In the genomic region with DNA sequence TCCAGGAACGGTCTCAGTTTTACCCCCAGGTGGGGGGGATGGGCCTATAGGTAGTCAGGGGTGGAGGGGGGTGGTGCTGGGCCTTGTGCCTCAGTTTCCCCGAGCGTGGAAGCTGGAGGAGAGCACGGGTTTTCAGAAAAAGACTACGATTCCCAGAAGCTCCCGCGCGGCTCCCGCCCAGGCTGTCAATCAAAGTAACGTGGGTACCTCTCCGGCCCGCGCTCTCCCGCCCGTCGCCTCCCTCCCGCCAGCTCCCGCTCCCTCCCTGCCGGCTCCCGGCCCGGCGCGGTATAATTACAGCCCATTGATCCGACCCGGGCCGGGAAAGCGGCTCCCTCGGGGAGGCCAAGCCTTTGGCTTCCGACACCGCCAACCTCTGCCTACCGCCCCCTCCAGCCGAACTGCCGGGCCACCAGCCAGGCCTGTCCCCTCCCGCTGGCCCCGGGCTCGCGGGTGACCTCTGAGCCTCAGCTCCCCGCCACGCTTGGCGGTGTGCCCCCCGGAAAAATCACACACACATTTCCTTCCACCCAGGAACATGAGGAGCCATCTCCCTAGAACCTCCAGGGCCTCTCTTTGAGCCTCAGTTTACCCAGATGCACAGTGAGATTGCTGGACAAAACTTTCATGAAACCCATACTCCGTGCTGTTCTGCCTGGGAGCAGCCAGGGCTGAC, we compare ENCODE assay signal across 8 cellular contexts. TPM values are rescaled to one million over a fixed set of nuclear protein-coding genes. Genes with fewer than 3 reads are reported as not detected.
A peak's percentile ranks its signal among the peaks of the same experiment; 100 is the strongest.
DNase-seq lines count a peak whose midpoint lies in the region; ATAC-seq, FAIRE-seq and TF ChIP-seq lines count a peak whose summit lies in the region.

No MANE protein-coding gene starts in this region.

- under 1% methylated on average over 22 of the region's 42 CpGs for WGBS in HepG2 (ENCODE audit: low lambda C conversion rate)

- intact Hi-C loops in dendritic cell treated with granulocyte-macrophage colony-stimulating factor and Interleukin-4, amounts not matched to agents 40 ng/mL and 50 ng/mL, for 4 days (cut with micrococcal nuclease): loop anchor here (5.0 kb wide), 1 partner anchor 59 kb away; a partner anchor contains a TSS
- intact Hi-C loops in HepG2 (cut with micrococcal nuclease; ENCODE audit: unreplicated experiment): no loop called here

- H2AFZ ChIP-seq in HepG2 (ENCODE audit: low read length): peak overlapping the region; percentile 82

- CTCF ChIA-PET in HepG2 (lab: Yijun Ruan, JAX; ENCODE audit: low intra/inter-chr PET ratio, low total read pairs): interaction anchor here (0.7 kb wide), 1 partner anchor 86 kb away, joined by 3 read pairs; no protein-coding TSS in a partner anchor

- ATAC-seq in GM18861 (IDR thresholded peaks at IDR 0.05; ENCODE audit: unreplicated experiment) (peak; percentile 35), HG03442 (IDR thresholded peaks at IDR 0.05; ENCODE audit: unreplicated experiment) (peak; percentile 38), HepG2 (peak; percentile 77)

- in situ Hi-C loops in HepG2 (cut with HindIII; ENCODE audit: extremely low pct_ligation_motif_present, low pct_unique_long_range_greater_than_20kb): no loop called here

- H3K4me1 ChIP-seq in HepG2 (ENCODE audit: insufficient read depth, low read length): peaks cover 61% of the 10 kb centered on the region

- no peaks in the 10 kb centered on the region for H3K9me3 ChIP-seq in HepG2 (ENCODE audit: low read length)

- H3K4me1 Mint-ChIP-seq in dendritic cell treated with granulocyte-macrophage colony-stimulating factor and Interleukin-4, amounts not matched to agents 40 ng/mL and 50 ng/mL, for 4 days (ENCODE audit: low read depth): peaks cover 29% of the 10 kb centered on the region

- peak overlapping the region; percentile 83 for H3K4me3 Mint-ChIP-seq in dendritic cell treated with granulocyte-macrophage colony-stimulating factor and Interleukin-4, amounts not matched to agents 40 ng/mL and 50 ng/mL, for 4 days

- H3K9ac ChIP-seq in HepG2 (ENCODE audit: insufficient read depth, low read depth, low read length): peak overlapping the region; percentile 74

- H3K27ac Mint-ChIP-seq in dendritic cell treated with granulocyte-macrophage colony-stimulating factor and Interleukin-4, amounts not matched to agents 40 ng/mL and 50 ng/mL, for 4 days: peak overlapping the region; percentile 93

- peak overlapping the region; percentile 76 for H3K4me2 ChIP-seq in HepG2 (ENCODE audit: low read depth, low read length)

- peak in 1 of 2 experiments; percentile 34; a peak in 1 of 4 replicates for TF ChIP-seq POLR2A in HepG2 (IDR thresholded peaks at IDR 0.05; ENCODE audit: insufficient read depth in 1 of 2, low read depth in 2 of 2, low read length in 2 of 2)

- POLR2A ChIA-PET in HepG2 (lab: Yijun Ruan, JAX): interaction anchor here (0.6 to 3.0 kb wide), 18 partner anchors 11 to 1197 kb away, joined by 3 to 23 read pairs (median 4); a partner anchor contains a TSS

- H3K79me2 ChIP-seq in HepG2 (ENCODE audit: insufficient read depth, low read length): no peaks in the 10 kb centered on the region

- BruUV-seq in HepG2 (replicated peaks; lab: Mats Ljungman, UMichigan): no TSS peak

- peak in 1 of 2 experiments; percentile 25; a peak in 1 of 4 replicates for TF ChIP-seq EP300 in HepG2 (IDR thresholded peaks at IDR 0.05; ENCODE audit: low read depth in 2 of 2, low read length in 2 of 2)
- no peak for TF ChIP-seq EP300 in HepG2 (CRISPR knock-in tag; IDR thresholded peaks at IDR 0.05; ENCODE audit: borderline replicate concordance)

- peak overlapping the region; percentile 89 for H3K27ac ChIP-seq in 22Rv1
- H3K27ac ChIP-seq in HepG2 (ENCODE audit: extremely low read length, insufficient read depth, low read length): peak overlapping the region; percentile 85

- H3K36me3 ChIP-seq in HepG2 (replicated peaks in 1 of 2; ENCODE audit: control insufficient read depth in 1 of 2, insufficient read depth in 2 of 2, low read length in 2 of 2): no peaks in the 10 kb centered on the region

- no peaks in the 10 kb centered on the region for H3K9me3 Mint-ChIP-seq in dendritic cell treated with granulocyte-macrophage colony-stimulating factor and Interleukin-4, amounts not matched to agents 40 ng/mL and 50 ng/mL, for 4 days

- peak; percentile 65 for DNase-seq in NCI-H526 treated with DMSO at 0.1 percent for 48 hours (lab: John Stamatoyannopoulos, UW)
- peak; percentile 66 for DNase-seq in activated CD4-positive, alpha-beta T cell treated with anti-CD3 and anti-CD28 coated beads, Interleukin-2, amount 50 U/mL, for 4 hours
- peak; percentile 85 for DNase-seq in HepG2 (ENCODE audit: low spot score)
- DNase-seq in stimulated activated CD4-positive, alpha-beta T cell treated with anti-CD3 and anti-CD28 coated beads, Interleukin-2, amount 100 ng/mL, for 4 hours (ENCODE audit: low read depth): peak; percentile 63

- peak; percentile 55 for FAIRE-seq in HepG2 (lab: Jason Lieb, UNC)

- H3K27me3 Mint-ChIP-seq in dendritic cell treated with granulocyte-macrophage colony-stimulating factor and Interleukin-4, amounts not matched to agents 40 ng/mL and 50 ng/mL, for 4 days: peaks cover 65% of the 10 kb centered on the region

- TF ChIP-seq CTCF in 22Rv1 (IDR thresholded peaks at IDR 0.05) (no peak), HepG2 (CRISPR knock-in tag; IDR thresholded peaks at IDR 0.05) (peak; percentile 24; the same call in 1 of the 2 replicates)

- no peaks in the 10 kb centered on the region for H3K36me3 Mint-ChIP-seq in dendritic cell treated with granulocyte-macrophage colony-stimulating factor and Interleukin-4, amounts not matched to agents 40 ng/mL and 50 ng/mL, for 4 days (ENCODE audit: low read depth)

- peaks cover 3 to 11% of the 10 kb centered on the region in 2 experiments; a peak in 2 of 5 replicates for H3K27me3 ChIP-seq in HepG2 (ENCODE audit: control insufficient read depth in 1 of 2, insufficient read depth in 2 of 2, low read length in 2 of 2)

- TF ChIP-seq RAD21 in HepG2 (CRISPR knock-in tag; IDR thresholded peaks at IDR 0.05): peak; percentile 49

- peak overlapping the region; percentile 73 to 82 (median 78) for H3K4me3 ChIP-seq in HepG2 (replicated peaks in 1 of 3; ENCODE audit: insufficient read depth in 1 of 3, low read depth in 2 of 3, low read length in 3 of 3)

- H4K20me1 ChIP-seq in HepG2 (ENCODE audit: insufficient read depth, low read length): no peaks in the 10 kb centered on the region

RNA-seq across cellular contexts. Expression of a gene that starts 7.2 kb away (rescaled TPM):
- 0.07 TPM in 1 of 2 replicates, not detected in the other for total RNA-seq in HepG2 (2016; rRNA removed; fragmentation: Illumina TruSeq; extraction: Trizol)
- total RNA-seq in HepG2 (2016; cell fraction: cytosol; rRNA removed; fragmentation: Illumina TruSeq; extraction: Trizol; ENCODE audit: low read depth): not detected in 2 replicates
- total RNA-seq in HepG2 (2016; cell fraction: insoluble cytoplasmic fraction; rRNA removed; fragmentation: Illumina TruSeq; extraction: Trizol): not detected in 2 replicates
- total RNA-seq in HepG2 (2016; cell fraction: membrane; rRNA removed; fragmentation: Illumina TruSeq; extraction: Trizol): 0.14 and 0.15 TPM in 2 replicates
- total RNA-seq in HepG2 (2016; cell fraction: nucleus; rRNA removed; fragmentation: Illumina TruSeq; extraction: Trizol): not detected in 2 replicates
- 0.72 and 0.81 TPM in 2 replicates for polyA plus RNA-seq in HepG2 (2011; rRNA removed)
- polyA plus RNA-seq in HepG2 (2011; cell fraction: cytosol; rRNA removed): 0.21 and 0.25 TPM in 2 replicates
- polyA plus RNA-seq in HepG2 (2011; cell fraction: nucleus; rRNA removed): 1.8 and 1.9 TPM in 2 replicates
- polyA plus RNA-seq in HepG2 (2012): 0.67 and 0.75 TPM in 2 replicates
- 0.19 and 0.40 TPM in 2 replicates for polyA plus RNA-seq in HepG2 (2016; cell fraction: cytosol; fragmentation: Illumina TruSeq; extraction: Trizol; ENCODE audit: low read depth)
- 0.13 TPM in 1 of 2 replicates, not detected in the other for polyA plus RNA-seq in HepG2 (2016; cell fraction: insoluble cytoplasmic fraction; fragmentation: Illumina TruSeq; extraction: Trizol; ENCODE audit: low read depth)
- 0.23 and 0.82 TPM in 2 replicates for polyA plus RNA-seq in HepG2 (2016; cell fraction: membrane; fragmentation: Illumina TruSeq; extraction: Trizol; ENCODE audit: low read depth)
- 0.56 TPM in 1 of 2 replicates, not detected in the other for polyA plus RNA-seq in HepG2 (2016; cell fraction: nucleus; fragmentation: Illumina TruSeq; extraction: Trizol; ENCODE audit: insufficient read depth, low read depth)
- 1.3 and 12.9 TPM in 2 replicates for polyA minus RNA-seq in HepG2 (2011; rRNA and poly(A)+ RNA removed; ENCODE audit: low replicate concordance)
- 0.35 and 0.89 TPM in 2 replicates for polyA minus RNA-seq in HepG2 (2011; cell fraction: cytosol; rRNA and poly(A)+ RNA removed)
- polyA minus RNA-seq in HepG2 (2011; cell fraction: nucleus; rRNA and poly(A)+ RNA removed): 0.77 TPM in 1 of 2 replicates, not detected in the other

RNA-seq across cellular contexts. Expression of a gene that starts 26.0 kb away (rescaled TPM):
- total RNA-seq in HepG2 (2016; rRNA removed; fragmentation: Illumina TruSeq; extraction: Trizol): 51.6 and 62.8 TPM in 2 replicates
- 148 and 187 TPM in 2 replicates for total RNA-seq in HepG2 (2016; cell fraction: cytosol; rRNA removed; fragmentation: Illumina TruSeq; extraction: Trizol; ENCODE audit: low read depth)
- total RNA-seq in HepG2 (2016; cell fraction: insoluble cytoplasmic fraction; rRNA removed; fragmentation: Illumina TruSeq; extraction: Trizol): 41.9 and 63.2 TPM in 2 replicates
- 155 and 189 TPM in 2 replicates for total RNA-seq in HepG2 (2016; cell fraction: membrane; rRNA removed; fragmentation: Illumina TruSeq; extraction: Trizol)
- 29.0 and 32.6 TPM in 2 replicates for total RNA-seq in HepG2 (2016; cell fraction: nucleus; rRNA removed; fragmentation: Illumina TruSeq; extraction: Trizol)
- polyA plus RNA-seq in HepG2 (2011; rRNA removed): 189 and 246 TPM in 2 replicates
- 170 and 253 TPM in 2 replicates for polyA plus RNA-seq in HepG2 (2011; cell fraction: cytosol; rRNA removed)
- polyA plus RNA-seq in HepG2 (2011; cell fraction: nucleus; rRNA removed): 312 and 359 TPM in 2 replicates
- 157 and 182 TPM in 2 replicates for polyA plus RNA-seq in HepG2 (2012)
- 365 and 380 TPM in 2 replicates for polyA plus RNA-seq in HepG2 (2016; cell fraction: cytosol; fragmentation: Illumina TruSeq; extraction: Trizol; ENCODE audit: low read depth)
- polyA plus RNA-seq in HepG2 (2016; cell fraction: insoluble cytoplasmic fraction; fragmentation: Illumina TruSeq; extraction: Trizol; ENCODE audit: low read depth): 90.9 and 108 TPM in 2 replicates
- 308 and 330 TPM in 2 replicates for polyA plus RNA-seq in HepG2 (2016; cell fraction: membrane; fragmentation: Illumina TruSeq; extraction: Trizol; ENCODE audit: low read depth)
- polyA plus RNA-seq in HepG2 (2016; cell fraction: nucleus; fragmentation: Illumina TruSeq; extraction: Trizol; ENCODE audit: insufficient read depth, low read depth): 105 and 117 TPM in 2 replicates
- 213 and 462 TPM in 2 replicates for polyA minus RNA-seq in HepG2 (2011; rRNA and poly(A)+ RNA removed; ENCODE audit: low replicate concordance)
- polyA minus RNA-seq in HepG2 (2011; cell fraction: cytosol; rRNA and poly(A)+ RNA removed): 159 and 180 TPM in 2 replicates
- 36.2 and 46.2 TPM in 2 replicates for polyA minus RNA-seq in HepG2 (2011; cell fraction: nucleus; rRNA and poly(A)+ RNA removed)

RNA-seq across cellular contexts. Expression of a gene that starts 57.9 kb away (rescaled TPM):
- total RNA-seq in HepG2 (2016; rRNA removed; fragmentation: Illumina TruSeq; extraction: Trizol): 18.8 and 26.8 TPM in 2 replicates
- total RNA-seq in HepG2 (2016; cell fraction: cytosol; rRNA removed; fragmentation: Illumina TruSeq; extraction: Trizol; ENCODE audit: low read depth): 4.5 and 5.5 TPM in 2 replicates
- total RNA-seq in HepG2 (2016; cell fraction: insoluble cytoplasmic fraction; rRNA removed; fragmentation: Illumina TruSeq; extraction: Trizol): 16.2 and 28.2 TPM in 2 replicates
- total RNA-seq in HepG2 (2016; cell fraction: membrane; rRNA removed; fragmentation: Illumina TruSeq; extraction: Trizol): 20.2 and 20.3 TPM in 2 replicates
- 13.2 and 15.8 TPM in 2 replicates for total RNA-seq in HepG2 (2016; cell fraction: nucleus; rRNA removed; fragmentation: Illumina TruSeq; extraction: Trizol)
- polyA plus RNA-seq in HepG2 (2011; rRNA removed): 16.0 and 16.8 TPM in 2 replicates
- polyA plus RNA-seq in HepG2 (2011; cell fraction: cytosol; rRNA removed): 18.0 and 19.4 TPM in 2 replicates
- 24.5 and 30.8 TPM in 2 replicates for polyA plus RNA-seq in HepG2 (2011; cell fraction: nucleus; rRNA removed)
- 21.5 and 25.5 TPM in 2 replicates for polyA plus RNA-seq in HepG2 (2012)
- 4.2 and 4.6 TPM in 2 replicates for polyA plus RNA-seq in HepG2 (2016; cell fraction: cytosol; fragmentation: Illumina TruSeq; extraction: Trizol; ENCODE audit: low read depth)
- polyA plus RNA-seq in HepG2 (2016; cell fraction: insoluble cytoplasmic fraction; fragmentation: Illumina TruSeq; extraction: Trizol; ENCODE audit: low read depth): 25.9 and 33.9 TPM in 2 replicates
- 14.1 and 15.9 TPM in 2 replicates for polyA plus RNA-seq in HepG2 (2016; cell fraction: membrane; fragmentation: Illumina TruSeq; extraction: Trizol; ENCODE audit: low read depth)
- polyA plus RNA-seq in HepG2 (2016; cell fraction: nucleus; fragmentation: Illumina TruSeq; extraction: Trizol; ENCODE audit: insufficient read depth, low read depth): 31.1 and 31.9 TPM in 2 replicates
- 36.6 and 52.6 TPM in 2 replicates for polyA minus RNA-seq in HepG2 (2011; rRNA and poly(A)+ RNA removed; ENCODE audit: low replicate concordance)
- 10.8 and 16.8 TPM in 2 replicates for polyA minus RNA-seq in HepG2 (2011; cell fraction: cytosol; rRNA and poly(A)+ RNA removed)
- polyA minus RNA-seq in HepG2 (2011; cell fraction: nucleus; rRNA and poly(A)+ RNA removed): 6.7 and 7.1 TPM in 2 replicates

RNA-seq across cellular contexts. Expression of a gene that starts 58.9 kb away (rescaled TPM):
- 0.24 and 0.28 TPM in 2 replicates for total RNA-seq in HepG2 (2016; rRNA removed; fragmentation: Illumina TruSeq; extraction: Trizol)
- not detected in 2 replicates for total RNA-seq in HepG2 (2016; cell fraction: cytosol; rRNA removed; fragmentation: Illumina TruSeq; extraction: Trizol; ENCODE audit: low read depth)
- 0.06 TPM in 1 of 2 replicates, not detected in the other for total RNA-seq in HepG2 (2016; cell fraction: insoluble cytoplasmic fraction; rRNA removed; fragmentation: Illumina TruSeq; extraction: Trizol)
- not detected in 2 replicates for total RNA-seq in HepG2 (2016; cell fraction: membrane; rRNA removed; fragmentation: Illumina TruSeq; extraction: Trizol)
- not detected in 2 replicates for total RNA-seq in HepG2 (2016; cell fraction: nucleus; rRNA removed; fragmentation: Illumina TruSeq; extraction: Trizol)
- polyA plus RNA-seq in HepG2 (2011; rRNA removed): 5.5 and 6.4 TPM in 2 replicates
- polyA plus RNA-seq in HepG2 (2011; cell fraction: cytosol; rRNA removed): 4.2 TPM in 2 replicates
- 18.3 and 20.1 TPM in 2 replicates for polyA plus RNA-seq in HepG2 (2011; cell fraction: nucleus; rRNA removed)
- polyA plus RNA-seq in HepG2 (2012): 1.5 and 1.9 TPM in 2 replicates
- polyA plus RNA-seq in HepG2 (2016; cell fraction: cytosol; fragmentation: Illumina TruSeq; extraction: Trizol; ENCODE audit: low read depth): 0.19 and 0.32 TPM in 2 replicates
- polyA plus RNA-seq in HepG2 (2016; cell fraction: insoluble cytoplasmic fraction; fragmentation: Illumina TruSeq; extraction: Trizol; ENCODE audit: low read depth): not detected in 2 replicates
- not detected in 2 replicates for polyA plus RNA-seq in HepG2 (2016; cell fraction: membrane; fragmentation: Illumina TruSeq; extraction: Trizol; ENCODE audit: low read depth)
- 1.00 TPM in 1 of 2 replicates, not detected in the other for polyA plus RNA-seq in HepG2 (2016; cell fraction: nucleus; fragmentation: Illumina TruSeq; extraction: Trizol; ENCODE audit: insufficient read depth, low read depth)
- 4.2 and 4.9 TPM in 2 replicates for polyA minus RNA-seq in HepG2 (2011; rRNA and poly(A)+ RNA removed; ENCODE audit: low replicate concordance)
- polyA minus RNA-seq in HepG2 (2011; cell fraction: cytosol; rRNA and poly(A)+ RNA removed): 2.4 TPM in 1 of 2 replicates, not detected in the other
- 3.2 and 5.0 TPM in 2 replicates for polyA minus RNA-seq in HepG2 (2011; cell fraction: nucleus; rRNA and poly(A)+ RNA removed)

Comparison
In these comparisons a context has a peak if more than half of its experiments do, and no peak if none do; other contexts are left out.
1. Peak in every context shown above with its lines: DNase-seq, ATAC-seq, H3K4me3 ChIP-seq and H3K27ac ChIP-seq.